8 cellular contexts compared by ENCODE assay signal in genomic region chr2:203453858-203454451, GRCh38.
DNase-seq lines count a peak whose midpoint lies in the region; ATAC-seq and TF ChIP-seq lines count a peak whose summit lies in the region.

No MANE protein-coding gene starts in this region.

- no TSS peak for BruUV-seq in Panc1 (replicated peaks; lab: Mats Ljungman, UMichigan)

- TF ChIP-seq POLR2A in tibial nerve (IDR thresholded peaks at IDR 0.05) = no peak

- peaks cover 4% of the 10 kb centered on the region; the same call in 1 of the 2 replicates for H3K36me3 ChIP-seq in Panc1 (ENCODE audit: control insufficient read depth, insufficient read depth, low read length)
- peaks cover 0 to 49% (median 3%) of the 10 kb centered on the region in 3 donors for H3K36me3 ChIP-seq in tibial nerve

- H3K27me3 ChIP-seq in Panc1 (ENCODE audit: control insufficient read depth, insufficient read depth, low read length) (no peaks in the 10 kb centered on the region), tibial nerve (no peaks in the 10 kb centered on the region)

- DNase-seq in stimulated activated CD8-positive, alpha-beta memory T cell treated with anti-CD3 and anti-CD28 coated beads, Interleukin-12 subunit alpha, Interleukin-12 subunit beta, amount 100 ng/mL, for 1 hour (ENCODE audit: low read depth) = peak; percentile 1
- DNase-seq in stimulated activated CD8-positive, alpha-beta memory T cell treated with anti-CD3 and anti-CD28 coated beads, Interleukin-4, amount 100 ng/mL, for 48 hours = no peak
- DNase-seq in HT1080 (ENCODE audit: low read depth) = peak; percentile 43
- peak; percentile 42 for DNase-seq in Panc1 (ENCODE audit: low read depth, low spot score)
- DNase-seq in cardiac fibroblast (ENCODE audit: low read depth in 2 of 2) = peak; percentile 79 to 80
- no peak for DNase-seq in left colon
- DNase-seq in tibial nerve (ENCODE audit: low spot score in 2 of 2) = peak in 1 of 2 donors; percentile 54

- ATAC-seq in Panc1 = peak; percentile 81
- ATAC-seq in left colon = peak; percentile 56
- no peak for ATAC-seq in HG02840 (IDR thresholded peaks at IDR 0.05; ENCODE audit: low FRiP score, unreplicated experiment)

- H3K4me3 ChIP-seq in Panc1 (ENCODE audit: low read depth in 2 of 2, low read length in 2 of 2) = no peak overlapping the region
- H3K4me3 ChIP-seq in cardiac fibroblast (replicated peaks in 1 of 2; ENCODE audit: low read depth in 2 of 2, low read length in 2 of 2) = no peak overlapping the region
- H3K4me3 ChIP-seq in tibial nerve = no peak overlapping the region

- intact Hi-C loops in Panc1 (cut with micrococcal nuclease; ENCODE audit: unreplicated experiment) = loop anchor here (10.0 kb wide), 2 partner anchors 361 to 461 kb away; no protein-coding TSS in a partner anchor
- intact Hi-C loops in left colon (cut with DNase I, micrococcal nuclease) = no loop called here

- H3K4me1 ChIP-seq in Panc1 (ENCODE audit: control insufficient read depth, insufficient read depth, low read length) = no peaks in the 10 kb centered on the region
- peaks cover 0 to 23% (median 0%) of the 10 kb centered on the region in 4 donors for H3K4me1 ChIP-seq in tibial nerve

- 6% methylated on average over 1 of the region's 1 CpG for WGBS in tibial nerve, 2 donors

- H3K27ac ChIP-seq in Panc1 (ENCODE audit: low read length) (no peak overlapping the region), tibial nerve (peak overlapping the region in 1 of 4 donors; percentile 36)

- H3K9me3 ChIP-seq in Panc1 (ENCODE audit: control insufficient read depth, insufficient read depth, low read depth, low read length) (no peaks in the 10 kb centered on the region), tibial nerve (no peaks in the 10 kb centered on the region)

- TF ChIP-seq CTCF in Panc1 (IDR thresholded peaks at IDR 0.05) (peak; percentile 78; the same call in 1 of the 2 replicates), cardiac fibroblast (IDR thresholded peaks at IDR 0.05; ENCODE audit: low read depth, low read length) (peak; percentile 59), tibial nerve (IDR thresholded peaks at IDR 0.05) (peak; percentile 50 to 75 (median 64))

- POLR2A ChIA-PET in Panc1 (lab: Charles Lee) = no interaction called here

- CTCF ChIA-PET in Panc1 (lab: Charles Lee) = interaction anchor here (0.7 kb wide), 2 partner anchors 25 to 361 kb away, joined by 3 read pairs; no protein-coding TSS in a partner anchor

- in situ Hi-C loops in Panc1 (cut with HindIII; ENCODE audit: low pct_unique_long_range_greater_than_20kb, low sequenced_read_pairs) = no loop called here

- TF ChIP-seq EP300 in tibial nerve (IDR thresholded peaks at IDR 0.05) = no peak

Comparison
In these comparisons a context has a peak if more than half of its experiments do, and no peak if none do; other contexts are left out.
1. DNase-seq: peak in stimulated activated CD8-positive, alpha-beta memory T cell treated with anti-CD3 and anti-CD28 coated beads, Interleukin-12 subunit alpha, Interleukin-12 subunit beta, amount 100 ng/mL, for 1 hour (single experiment), HT1080 (single experiment), Panc1 (single experiment) and cardiac fibroblast (2 of 2); none in stimulated activated CD8-positive, alpha-beta memory T cell treated with anti-CD3 and anti-CD28 coated beads, Interleukin-4, amount 100 ng/mL, for 48 hours (single experiment) and left colon (0 of 2).
2. Peak in every context shown above with its lines, with median percentiles within 50 percentile points of each other: CTCF ChIP-seq.